Comparison of ENCODE assay signal across 1 cellular context in the genomic region with DNA sequence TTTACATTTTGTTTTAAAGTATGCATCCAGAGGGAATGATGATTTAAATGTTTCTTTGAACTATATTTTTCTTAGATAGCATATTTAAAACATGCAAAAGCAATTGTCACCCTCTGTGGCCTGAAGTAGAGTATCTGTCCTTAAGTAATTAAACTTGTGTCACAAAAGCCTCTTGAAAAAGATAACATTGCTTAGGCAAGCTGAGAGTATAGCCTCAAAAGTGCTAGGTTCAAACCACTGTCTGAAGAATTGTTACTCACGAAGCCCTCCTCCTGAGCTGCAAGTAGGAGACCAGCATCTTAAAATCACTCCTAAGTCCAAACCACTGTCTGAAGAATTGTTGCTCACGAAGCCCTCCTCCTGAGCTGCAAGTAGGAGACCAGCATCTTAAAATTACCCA.
TF ChIP-seq lines count a peak whose summit lies in the region.

No MANE protein-coding gene starts in this region.

TF ChIP-seq in GM23338, 12 proteins besides CTCF, POLR2A, EP300 and RAD21 (continued from another document):
- TF ChIP-seq, protein P1, sequence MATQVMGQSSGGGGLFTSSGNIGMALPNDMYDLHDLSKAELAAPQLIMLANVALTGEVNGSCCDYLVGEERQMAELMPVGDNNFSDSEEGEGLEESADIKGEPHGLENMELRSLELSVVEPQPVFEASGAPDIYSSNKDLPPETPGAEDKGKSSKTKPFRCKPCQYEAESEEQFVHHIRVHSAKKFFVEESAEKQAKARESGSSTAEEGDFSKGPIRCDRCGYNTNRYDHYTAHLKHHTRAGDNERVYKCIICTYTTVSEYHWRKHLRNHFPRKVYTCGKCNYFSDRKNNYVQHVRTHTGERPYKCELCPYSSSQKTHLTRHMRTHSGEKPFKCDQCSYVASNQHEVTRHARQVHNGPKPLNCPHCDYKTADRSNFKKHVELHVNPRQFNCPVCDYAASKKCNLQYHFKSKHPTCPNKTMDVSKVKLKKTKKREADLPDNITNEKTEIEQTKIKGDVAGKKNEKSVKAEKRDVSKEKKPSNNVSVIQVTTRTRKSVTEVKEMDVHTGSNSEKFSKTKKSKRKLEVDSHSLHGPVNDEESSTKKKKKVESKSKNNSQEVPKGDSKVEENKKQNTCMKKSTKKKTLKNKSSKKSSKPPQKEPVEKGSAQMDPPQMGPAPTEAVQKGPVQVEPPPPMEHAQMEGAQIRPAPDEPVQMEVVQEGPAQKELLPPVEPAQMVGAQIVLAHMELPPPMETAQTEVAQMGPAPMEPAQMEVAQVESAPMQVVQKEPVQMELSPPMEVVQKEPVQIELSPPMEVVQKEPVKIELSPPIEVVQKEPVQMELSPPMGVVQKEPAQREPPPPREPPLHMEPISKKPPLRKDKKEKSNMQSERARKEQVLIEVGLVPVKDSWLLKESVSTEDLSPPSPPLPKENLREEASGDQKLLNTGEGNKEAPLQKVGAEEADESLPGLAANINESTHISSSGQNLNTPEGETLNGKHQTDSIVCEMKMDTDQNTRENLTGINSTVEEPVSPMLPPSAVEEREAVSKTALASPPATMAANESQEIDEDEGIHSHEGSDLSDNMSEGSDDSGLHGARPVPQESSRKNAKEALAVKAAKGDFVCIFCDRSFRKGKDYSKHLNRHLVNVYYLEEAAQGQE (IDR thresholded peaks at IDR 0.05; ENCODE audit: unreplicated experiment), result no peak
- TF ChIP-seq ZNF114 (CRISPR knock-in tag; IDR thresholded peaks at IDR 0.05) (no peak), JUNB (IDR thresholded peaks at IDR 0.05; ENCODE audit: unreplicated experiment) (no peak), CREB1 (CRISPR knock-in tag; IDR thresholded peaks at IDR 0.05; ENCODE audit: low read depth) (no peak), POLR2AphosphoS5 (IDR thresholded peaks at IDR 0.05; ENCODE audit: low read depth) (no peak), NANOG (IDR thresholded peaks at IDR 0.05; ENCODE audit: borderline replicate concordance) (no peak), EZH2 (IDR thresholded peaks at IDR 0.05; ENCODE audit: low read depth, unreplicated experiment) (no peak), STAT1 (IDR thresholded peaks at IDR 0.05; ENCODE audit: unreplicated experiment) (no peak)
- TF ChIP-seq, protein P2, sequence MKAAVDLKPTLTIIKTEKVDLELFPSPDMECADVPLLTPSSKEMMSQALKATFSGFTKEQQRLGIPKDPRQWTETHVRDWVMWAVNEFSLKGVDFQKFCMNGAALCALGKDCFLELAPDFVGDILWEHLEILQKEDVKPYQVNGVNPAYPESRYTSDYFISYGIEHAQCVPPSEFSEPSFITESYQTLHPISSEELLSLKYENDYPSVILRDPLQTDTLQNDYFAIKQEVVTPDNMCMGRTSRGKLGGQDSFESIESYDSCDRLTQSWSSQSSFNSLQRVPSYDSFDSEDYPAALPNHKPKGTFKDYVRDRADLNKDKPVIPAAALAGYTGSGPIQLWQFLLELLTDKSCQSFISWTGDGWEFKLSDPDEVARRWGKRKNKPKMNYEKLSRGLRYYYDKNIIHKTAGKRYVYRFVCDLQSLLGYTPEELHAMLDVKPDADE (IDR thresholded peaks at IDR 0.05), result no peak
- TF ChIP-seq, protein P3, sequence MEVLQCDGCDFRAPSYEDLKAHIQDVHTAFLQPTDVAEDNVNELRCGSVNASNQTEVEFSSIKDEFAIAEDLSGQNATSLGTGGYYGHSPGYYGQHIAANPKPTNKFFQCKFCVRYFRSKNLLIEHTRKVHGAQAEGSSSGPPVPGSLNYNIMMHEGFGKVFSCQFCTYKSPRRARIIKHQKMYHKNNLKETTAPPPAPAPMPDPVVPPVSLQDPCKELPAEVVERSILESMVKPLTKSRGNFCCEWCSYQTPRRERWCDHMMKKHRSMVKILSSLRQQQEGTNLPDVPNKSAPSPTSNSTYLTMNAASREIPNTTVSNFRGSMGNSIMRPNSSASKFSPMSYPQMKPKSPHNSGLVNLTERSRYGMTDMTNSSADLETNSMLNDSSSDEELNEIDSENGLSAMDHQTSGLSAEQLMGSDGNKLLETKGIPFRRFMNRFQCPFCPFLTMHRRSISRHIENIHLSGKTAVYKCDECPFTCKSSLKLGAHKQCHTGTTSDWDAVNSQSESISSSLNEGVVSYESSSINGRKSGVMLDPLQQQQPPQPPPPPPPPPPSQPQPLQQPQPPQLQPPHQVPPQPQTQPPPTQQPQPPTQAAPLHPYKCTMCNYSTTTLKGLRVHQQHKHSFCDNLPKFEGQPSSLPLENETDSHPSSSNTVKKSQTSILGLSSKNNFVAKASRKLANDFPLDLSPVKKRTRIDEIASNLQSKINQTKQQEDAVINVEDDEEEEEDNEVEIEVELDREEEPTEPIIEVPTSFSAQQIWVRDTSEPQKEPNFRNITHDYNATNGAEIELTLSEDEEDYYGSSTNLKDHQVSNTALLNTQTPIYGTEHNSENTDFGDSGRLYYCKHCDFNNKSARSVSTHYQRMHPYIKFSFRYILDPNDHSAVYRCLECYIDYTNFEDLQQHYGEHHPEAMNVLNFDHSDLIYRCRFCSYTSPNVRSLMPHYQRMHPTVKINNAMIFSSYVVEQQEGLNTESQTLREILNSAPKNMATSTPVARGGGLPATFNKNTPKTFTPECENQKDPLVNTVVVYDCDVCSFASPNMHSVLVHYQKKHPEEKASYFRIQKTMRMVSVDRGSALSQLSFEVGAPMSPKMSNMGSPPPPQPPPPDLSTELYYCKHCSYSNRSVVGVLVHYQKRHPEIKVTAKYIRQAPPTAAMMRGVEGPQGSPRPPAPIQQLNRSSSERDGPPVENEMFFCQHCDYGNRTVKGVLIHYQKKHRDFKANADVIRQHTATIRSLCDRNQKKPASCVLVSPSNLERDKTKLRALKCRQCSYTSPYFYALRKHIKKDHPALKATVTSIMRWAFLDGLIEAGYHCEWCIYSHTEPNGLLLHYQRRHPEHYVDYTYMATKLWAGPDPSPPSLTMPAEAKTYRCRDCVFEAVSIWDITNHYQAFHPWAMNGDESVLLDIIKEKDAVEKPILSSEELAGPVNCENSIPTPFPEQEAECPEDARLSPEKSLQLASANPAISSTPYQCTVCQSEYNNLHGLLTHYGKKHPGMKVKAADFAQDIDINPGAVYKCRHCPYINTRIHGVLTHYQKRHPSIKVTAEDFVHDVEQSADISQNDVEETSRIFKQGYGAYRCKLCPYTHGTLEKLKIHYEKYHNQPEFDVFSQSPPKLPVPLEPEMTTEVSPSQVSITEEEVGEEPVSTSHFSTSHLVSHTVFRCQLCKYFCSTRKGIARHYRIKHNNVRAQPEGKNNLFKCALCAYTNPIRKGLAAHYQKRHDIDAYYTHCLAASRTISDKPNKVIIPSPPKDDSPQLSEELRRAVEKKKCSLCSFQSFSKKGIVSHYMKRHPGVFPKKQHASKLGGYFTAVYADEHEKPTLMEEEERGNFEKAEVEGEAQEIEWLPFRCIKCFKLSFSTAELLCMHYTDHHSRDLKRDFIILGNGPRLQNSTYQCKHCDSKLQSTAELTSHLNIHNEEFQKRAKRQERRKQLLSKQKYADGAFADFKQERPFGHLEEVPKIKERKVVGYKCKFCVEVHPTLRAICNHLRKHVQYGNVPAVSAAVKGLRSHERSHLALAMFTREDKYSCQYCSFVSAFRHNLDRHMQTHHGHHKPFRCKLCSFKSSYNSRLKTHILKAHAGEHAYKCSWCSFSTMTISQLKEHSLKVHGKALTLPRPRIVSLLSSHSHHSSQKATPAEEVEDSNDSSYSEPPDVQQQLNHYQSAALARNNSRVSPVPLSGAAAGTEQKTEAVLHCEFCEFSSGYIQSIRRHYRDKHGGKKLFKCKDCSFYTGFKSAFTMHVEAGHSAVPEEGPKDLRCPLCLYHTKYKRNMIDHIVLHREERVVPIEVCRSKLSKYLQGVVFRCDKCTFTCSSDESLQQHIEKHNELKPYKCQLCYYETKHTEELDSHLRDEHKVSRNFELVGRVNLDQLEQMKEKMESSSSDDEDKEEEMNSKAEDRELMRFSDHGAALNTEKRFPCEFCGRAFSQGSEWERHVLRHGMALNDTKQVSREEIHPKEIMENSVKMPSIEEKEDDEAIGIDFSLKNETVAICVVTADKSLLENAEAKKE (CRISPR knock-in tag; IDR thresholded peaks at IDR 0.05), result no peak
